ENCODE assay signal across 25 cellular contexts in the genomic region with DNA sequence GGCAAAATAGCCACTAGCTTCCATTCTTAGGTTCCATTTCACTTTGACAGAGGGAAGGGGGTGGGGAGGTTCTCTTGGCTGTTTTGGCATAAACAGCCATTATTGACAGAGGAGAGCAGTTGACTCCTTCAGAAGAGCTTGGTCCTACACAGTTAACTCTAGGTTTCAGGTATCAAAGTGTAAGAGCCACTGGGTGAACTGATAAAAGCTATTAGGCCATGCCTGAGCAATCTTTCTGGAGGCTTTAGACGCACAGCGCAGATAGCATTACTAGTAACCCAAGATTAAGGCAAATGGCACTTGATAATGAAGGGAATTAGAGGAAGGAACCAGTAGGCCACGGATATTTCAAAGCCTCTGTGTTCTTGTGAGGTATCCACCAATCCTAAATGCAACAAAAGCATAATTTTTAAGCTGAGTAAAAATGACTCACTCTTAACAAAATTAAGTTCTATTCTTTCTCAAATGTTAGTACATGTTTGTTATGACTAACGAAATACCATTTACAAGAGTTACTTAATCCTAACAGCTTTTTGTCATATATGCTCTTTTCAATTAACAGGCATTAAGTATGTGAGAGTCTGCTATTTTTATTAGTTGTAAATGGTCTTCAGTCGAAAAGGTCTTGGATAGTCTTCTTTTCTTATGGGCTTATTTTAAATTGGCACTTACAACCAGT. TPM values are rescaled to one million over a fixed set of nuclear protein-coding genes. Genes with fewer than 3 reads are reported as not detected.
A peak's percentile ranks its signal among the peaks of the same experiment; 100 is the strongest.
DNase-seq lines count a peak whose midpoint lies in the region; ATAC-seq and TF ChIP-seq lines count a peak whose summit lies in the region.
"Had no signal": no experiment of that assay in that cellular context is flagged by ENCODE, and none has a peak within 500 bp of the region (broad histone marks: within the 10 kb centered on the region; RNA-seq: fewer than 3 reads in every experiment).

No MANE protein-coding gene starts in this region.

- H3K27me3 Mint-ChIP-seq in CD14-positive monocyte (ENCODE audit: low read depth in 3 of 3), result no peaks in the 10 kb centered on the region
- H3K27me3 Mint-ChIP-seq in CD4-positive, alpha-beta memory T cell, result no peaks in the 10 kb centered on the region
- H3K27me3 Mint-ChIP-seq: activated CD8-positive, alpha-beta memory T cell treated with anti-CD3 and anti-CD28 coated beads, Interleukin-2, amount 10 ng/mL, durations not matched to agents 7 days and 5 days; activated naive CD8-positive, alpha-beta T cell treated with anti-CD3 and anti-CD28 coated beads, Interleukin-2, amount 50 U/mL, for 24 hours had no signal

- H3K9me3 ChIP-seq in RWPE2 (ENCODE audit: severe bottlenecking) (no peaks in the 10 kb centered on the region), fibroblast of lung (ENCODE audit: control insufficient read depth, insufficient read depth, low read depth, low read length) (no peaks in the 10 kb centered on the region), body of pancreas (no peaks in the 10 kb centered on the region)
- H3K9me3 ChIP-seq in CD4-positive, alpha-beta memory T cell (ENCODE audit: control insufficient read depth in 1 of 2, low read length in 2 of 2), result no peaks in the 10 kb centered on the region
- H3K9me3 ChIP-seq: prostate gland, SK-N-SH, vagina had no signal

- TF ChIP-seq CTCF in CD14-positive monocyte (IDR thresholded peaks at IDR 0.05) (no peak), RWPE2 (IDR thresholded peaks at IDR 0.05; ENCODE audit: poor library complexity, severe bottlenecking) (no peak), fibroblast of lung (conservative IDR thresholded peaks at IDR 0.05 in 1 of 2, IDR thresholded peaks at IDR 0.05 in 1 of 2; ENCODE audit: low read depth in 1 of 2, low read length in 2 of 2) (no peak), body of pancreas (IDR thresholded peaks at IDR 0.05) (no peak)

- H3K27ac ChIP-seq in RWPE2 (ENCODE audit: poor library complexity, severe bottlenecking), result peak overlapping the region; percentile 73
- no peak overlapping the region for H3K27ac ChIP-seq in fibroblast of lung (ENCODE audit: insufficient read depth, low read length)
- H3K27ac ChIP-seq in body of pancreas, result no peak overlapping the region
- no peak overlapping the region for H3K27ac ChIP-seq in CD4-positive, alpha-beta memory T cell (ENCODE audit: low read depth, low read length)
- H3K27ac ChIP-seq: PC-9, prostate gland, skin epidermis, vagina had no signal

- no peak overlapping the region for H3K9ac ChIP-seq in fibroblast of lung (ENCODE audit: insufficient read depth, low read length)
- H3K9ac ChIP-seq: SK-N-SH had no signal

- H3K36me3 ChIP-seq in RWPE2 (ENCODE audit: low read depth), result peaks cover 20% of the 10 kb centered on the region
- H3K36me3 ChIP-seq in fibroblast of lung (ENCODE audit: control insufficient read depth, insufficient read depth, low read length), result no peaks in the 10 kb centered on the region
- H3K36me3 ChIP-seq in body of pancreas (replicated peaks in 1 of 2; ENCODE audit: insufficient read depth in 1 of 2, low read depth in 2 of 2), result no peaks in the 10 kb centered on the region
- no peaks in the 10 kb centered on the region for H3K36me3 ChIP-seq in CD4-positive, alpha-beta memory T cell (ENCODE audit: insufficient read depth, low read length)
- H3K36me3 ChIP-seq: prostate gland, vagina had no signal

- peaks cover 0 to 2% (median 0%) of the 10 kb centered on the region in 7 donors for H3K9me3 Mint-ChIP-seq in CD14-positive monocyte
- peaks cover 0 to 3% (median 0%) of the 10 kb centered on the region in 8 donors for H3K9me3 Mint-ChIP-seq in CD4-positive, alpha-beta memory T cell
- H3K9me3 Mint-ChIP-seq: activated naive CD8-positive, alpha-beta T cell treated with anti-CD3 and anti-CD28 coated beads, Interleukin-2, amount 50 U/mL, for 24 hours; activated T-helper 2 cell treated with anti-CD3 and anti-CD28 coated beads, Interferon-gamma antibody, Interleukin-2, Interleukin-4, amounts not matched to agents 10 μg/mL and 5 μg/mL and 100 μg/mL, durations not matched to agents 14 hours and 24 hours and 36 hours; mesothelial cell of epicardium had no signal

- H3K27ac Mint-ChIP-seq in CD14-positive monocyte, result peak overlapping the region in 5 of 7 donors; percentile 15 to 71 (median 33)
- no peak overlapping the region for H3K27ac Mint-ChIP-seq in CD4-positive, alpha-beta memory T cell
- H3K27ac Mint-ChIP-seq: activated CD8-positive, alpha-beta memory T cell treated with anti-CD3 and anti-CD28 coated beads, Interleukin-2, amount 10 ng/mL, durations not matched to agents 7 days and 5 days; activated naive CD8-positive, alpha-beta T cell treated with anti-CD3 and anti-CD28 coated beads, Interleukin-2, amount 50 U/mL, for 24 hours; activated T-helper 2 cell treated with anti-CD3 and anti-CD28 coated beads, Interferon-gamma antibody, Interleukin-2, Interleukin-4, amounts not matched to agents 10 μg/mL and 5 μg/mL and 100 μg/mL, durations not matched to agents 14 hours and 24 hours and 36 hours; mesothelial cell of epicardium had no signal

- POLR2A ChIA-PET in CD4-positive, alpha-beta memory T cell (lab: Charles Lee; ENCODE audit: partially characterized antibody), result no interaction called here

- TF ChIP-seq POLR2A in erythroblast (IDR thresholded peaks at IDR 0.05; ENCODE audit: low read length) (no peak), body of pancreas (IDR thresholded peaks at IDR 0.05) (no peak)

- no peak for DNase-seq in CD14-positive monocyte (ENCODE audit: low spot score)
- peak; percentile 61 for DNase-seq in HCEC 1CT
- DNase-seq in RWPE2 (ENCODE audit: low spot score), result no peak
- DNase-seq in fibroblast of lung (ENCODE audit: low read depth in 2 of 2), result peak; percentile 20 to 21
- DNase-seq in erythroblast (lab: John Stamatoyannopoulos, UW), result no peak
- DNase-seq in body of pancreas, result no peak
- DNase-seq in CD4-positive, alpha-beta memory T cell, result no peak
- DNase-seq: activated CD4-positive, alpha-beta T cell treated with anti-CD3 and anti-CD28 coated beads for 4 hours; activated CD8-positive, alpha-beta memory T cell treated with anti-CD3 and anti-CD28 coated beads, Interleukin-2, amount 10 ng/mL, durations not matched to agents 7 days and 5 days; activated naive CD8-positive, alpha-beta T cell treated with anti-CD3 and anti-CD28 coated beads, Interleukin-2, amount 50 U/mL, for 24 hours; COR-L47; effector CD8-positive, alpha-beta T cell; hypothalamus; NCI-H1930; NCI-H526; PC-9; SK-N-SH; stimulated activated CD4-positive, alpha-beta T cell treated with anti-CD3 and anti-CD28 coated beads, Interleukin-4, amount 100 ng/mL, for 4 hours had no signal

- H4K20me1 ChIP-seq in fibroblast of lung (ENCODE audit: control insufficient read depth, extremely low read depth, insufficient read depth, low read length), result no peaks in the 10 kb centered on the region

- peaks cover 29% of the 10 kb centered on the region for H3K4me1 Mint-ChIP-seq in CD14-positive monocyte
- H3K4me1 Mint-ChIP-seq in CD4-positive, alpha-beta memory T cell, result no peaks in the 10 kb centered on the region

- WGBS in body of pancreas, 2 donors, result 73 to 80% methylated on average over 5 of the region's 5 CpGs

- H2AFZ ChIP-seq in fibroblast of lung (ENCODE audit: low read length), result no peak overlapping the region
- H2AFZ ChIP-seq: PC-9 had no signal

- no peaks in the 10 kb centered on the region for H3K79me2 ChIP-seq in fibroblast of lung (ENCODE audit: control insufficient read depth, insufficient read depth, low read length)

- H3K4me2 ChIP-seq in fibroblast of lung (ENCODE audit: extremely low read depth, insufficient read depth, low read length), result no peak overlapping the region
- H3K4me2 ChIP-seq: PC-9, SK-N-SH had no signal

- no peak overlapping the region for H3K4me3 Mint-ChIP-seq in CD14-positive monocyte
- H3K4me3 Mint-ChIP-seq in CD4-positive, alpha-beta memory T cell, result no peak overlapping the region
- H3K4me3 Mint-ChIP-seq: activated CD8-positive, alpha-beta memory T cell treated with anti-CD3 and anti-CD28 coated beads, Interleukin-2, amount 10 ng/mL, durations not matched to agents 7 days and 5 days; activated naive CD8-positive, alpha-beta T cell treated with anti-CD3 and anti-CD28 coated beads, Interleukin-2, amount 50 U/mL, for 24 hours; mesothelial cell of epicardium; neural crest cell had no signal

- intact Hi-C loops in CD14-positive monocyte (cut with micrococcal nuclease), result loop anchor here in 1 of 2 donors (5.0 kb wide), 1 partner anchor 54 kb away; the partner anchor contains the start of gene SLC7A11
- intact Hi-C loops in body of pancreas (cut with DNase I), result no loop called here
- intact Hi-C loops in CD4-positive, alpha-beta memory T cell (cut with micrococcal nuclease), result no loop called here

- CTCF ChIA-PET in CD4-positive, alpha-beta memory T cell (lab: Charles Lee; ENCODE audit: partially characterized antibody), result no interaction called here

- H3K4me1 ChIP-seq in RWPE2 (ENCODE audit: insufficient read depth, poor library complexity, severe bottlenecking), result peaks cover 22% of the 10 kb centered on the region
- no peaks in the 10 kb centered on the region for H3K4me1 ChIP-seq in fibroblast of lung (ENCODE audit: control insufficient read depth, extremely low read depth, insufficient read depth, low read length)
- H3K4me1 ChIP-seq in body of pancreas, result no peaks in the 10 kb centered on the region
- no peaks in the 10 kb centered on the region for H3K4me1 ChIP-seq in CD4-positive, alpha-beta memory T cell (ENCODE audit: insufficient read depth, low read length)
- H3K4me1 ChIP-seq: prostate gland, vagina had no signal

- H3K27me3 ChIP-seq in RWPE2 (ENCODE audit: insufficient read depth, poor library complexity, severe bottlenecking) (no peaks in the 10 kb centered on the region), fibroblast of lung (ENCODE audit: control insufficient read depth, insufficient read depth, low read length) (no peaks in the 10 kb centered on the region), body of pancreas (no peaks in the 10 kb centered on the region)
- no peaks in the 10 kb centered on the region for H3K27me3 ChIP-seq in CD4-positive, alpha-beta memory T cell (ENCODE audit: insufficient read depth, low read length)
- H3K27me3 ChIP-seq: vagina had no signal

- H3K4me3 ChIP-seq in RWPE2 (ENCODE audit: severe bottlenecking) (no peak overlapping the region), fibroblast of lung (replicated peaks in 1 of 4; ENCODE audit: control extremely low read depth in 1 of 4, insufficient read depth in 1 of 4, low read depth in 3 of 4, low read length in 4 of 4) (no peak overlapping the region), body of pancreas (no peak overlapping the region)
- no peak overlapping the region for H3K4me3 ChIP-seq in CD4-positive, alpha-beta memory T cell (ENCODE audit: low read length in 2 of 2)
- H3K4me3 ChIP-seq: PC-9, prostate gland, skin epidermis, vagina had no signal

- no peaks in the 10 kb centered on the region for H3K36me3 Mint-ChIP-seq in CD14-positive monocyte
- no peaks in the 10 kb centered on the region for H3K36me3 Mint-ChIP-seq in CD4-positive, alpha-beta memory T cell
- H3K36me3 Mint-ChIP-seq: activated CD8-positive, alpha-beta memory T cell treated with anti-CD3 and anti-CD28 coated beads, Interleukin-2, amount 10 ng/mL, durations not matched to agents 7 days and 5 days; mesothelial cell of epicardium had no signal

- peak; percentile 88 for ATAC-seq in RWPE2 (ENCODE audit: low read depth)
- no peak for ATAC-seq in body of pancreas
- ATAC-seq in HG02678 (IDR thresholded peaks at IDR 0.05; ENCODE audit: unreplicated experiment), result no peak
- ATAC-seq: activated CD8-positive, alpha-beta memory T cell treated with anti-CD3 and anti-CD28 coated beads, Interleukin-2, amount 10 ng/mL, durations not matched to agents 7 days and 5 days; activated naive CD8-positive, alpha-beta T cell treated with anti-CD3 and anti-CD28 coated beads, Interleukin-2, amount 50 U/mL, for 24 hours had no signal

RNA-seq across cellular contexts. Expression of gene SLC7A11, which starts 53.6 kb away (rescaled TPM):
- polyA plus RNA-seq in CD14-positive monocyte (under 1 TPM in 1 of 2 donors, not detected in 1; 0.02 TPM), fibroblast of lung (9.6 and 16.0 TPM in 2 replicates)
- total RNA-seq in fibroblast of lung (46.0 and 74.8 TPM in 2 replicates), body of pancreas (1 to 10 TPM; 3.3 to 3.4 TPM)
- polyA plus RNA-seq in fibroblast of lung (2012), result 5.9 and 9.5 TPM in 2 replicates
- 20.1 and 22.5 TPM in 2 replicates for polyA minus RNA-seq in fibroblast of lung (ENCODE audit: low replicate concordance)
- under 1 TPM; 0.78 to 0.93 TPM for total RNA-seq in CD4-positive, alpha-beta memory T cell
- polyA plus RNA-seq in CD4-positive, alpha-beta memory T cell, result not detected

Comparison
In these comparisons a context has a peak if more than half of its experiments do, and no peak if none do; other contexts are left out.
1. DNase-seq: peak in HCEC 1CT (single experiment) and fibroblast of lung (2 of 2); none in CD14-positive monocyte (single experiment), RWPE2 (single experiment), erythroblast (0 of 2), body of pancreas (0 of 4) and CD4-positive, alpha-beta memory T cell (0 of 5).
2. H3K27ac Mint-ChIP-seq: peak in CD14-positive monocyte (5 of 7); none in CD4-positive, alpha-beta memory T cell (0 of 7).
3. RNA of gene SLC7A11, which starts 53.6 kb away (total RNA-seq): 46.0 to 74.8 TPM in fibroblast of lung; 3.3 to 3.4 TPM in body of pancreas and 0.78 to 0.93 TPM in CD4-positive, alpha-beta memory T cell; every median in the first group is over 10 times any median in the second.